Comparison of ENCODE assay signal across 21 cellular contexts in genomic region chr15:31062310-31062964, GRCh38. TPM values are rescaled to one million over a fixed set of nuclear protein-coding genes. Genes with fewer than 3 reads are reported as not detected.
A peak's percentile ranks its signal among the peaks of the same experiment; 100 is the strongest.
DNase-seq lines count a peak whose midpoint lies in the region; ATAC-seq and TF ChIP-seq lines count a peak whose summit lies in the region.
"Had no signal": no experiment of that assay in that cellular context is flagged by ENCODE, and none has a peak within 500 bp of the region (broad histone marks: within the 10 kb centered on the region; RNA-seq: fewer than 3 reads in every experiment).

No MANE protein-coding gene starts in this region.

- H3K79me2 ChIP-seq in SK-N-SH (ENCODE audit: insufficient read depth) = no peaks in the 10 kb centered on the region

- H3K9me2 ChIP-seq in SK-N-SH = no peaks in the 10 kb centered on the region

- H2AK5ac ChIP-seq in mesenchymal stem cell (ENCODE audit: low read length, severe bottlenecking) = no peak overlapping the region

- ATAC-seq in GM19023 (IDR thresholded peaks at IDR 0.05; ENCODE audit: unreplicated experiment) (peak; percentile 88), HG03439 (IDR thresholded peaks at IDR 0.05; ENCODE audit: unreplicated experiment) (no peak), HG02884 (IDR thresholded peaks at IDR 0.05; ENCODE audit: unreplicated experiment) (no peak), lower lobe of right lung (no peak)

- no peak overlapping the region for H3K23ac ChIP-seq in mesenchymal stem cell (ENCODE audit: low read length in 2 of 2)

- H3K4me1 ChIP-seq in SK-N-SH (ENCODE audit: control insufficient read depth in 1 of 2, insufficient read depth in 2 of 2, low read depth in 1 of 2, low read length in 1 of 2) (peaks cover 0 to 6% of the 10 kb centered on the region in 2 experiments; a peak in 1 of 4 replicates), mesenchymal stem cell (ENCODE audit: control insufficient read depth, insufficient read depth, low read depth, low read length) (peaks cover 3% of the 10 kb centered on the region), lower lobe of right lung (no peaks in the 10 kb centered on the region)
- H3K4me1 ChIP-seq: colonic mucosa, neural progenitor cell had no signal

- no peaks in the 10 kb centered on the region for H3F3A ChIP-seq in SK-N-SH (replicated peaks; ENCODE audit: insufficient read depth)

- H3K9me3 ChIP-seq in SK-N-SH (no peaks in the 10 kb centered on the region), mesenchymal stem cell (ENCODE audit: control insufficient read depth, low read length) (no peaks in the 10 kb centered on the region), lower lobe of right lung (no peaks in the 10 kb centered on the region)
- H3K9me3 ChIP-seq: colonic mucosa had no signal

- no peak for TF ChIP-seq EP300 in SK-N-SH (IDR thresholded peaks at IDR 0.05; ENCODE audit: borderline replicate concordance in 1 of 2, low read depth in 1 of 2, low read length in 1 of 2)

- no peak overlapping the region for H4K91ac ChIP-seq in mesenchymal stem cell (ENCODE audit: low read length)

- H3K27ac ChIP-seq in SK-N-SH (ENCODE audit: low read depth in 2 of 2, low read length in 1 of 2) (peak overlapping the region in 1 of 2 experiments; percentile 34; a peak in 1 of 4 replicates), mesenchymal stem cell (ENCODE audit: low read length, poor library complexity, severe bottlenecking) (no peak overlapping the region), lower lobe of right lung (no peak overlapping the region)
- H3K27ac ChIP-seq: colonic mucosa, KMS-11, neural progenitor cell had no signal

- H3K18ac ChIP-seq in mesenchymal stem cell (ENCODE audit: low read depth in 1 of 2, low read length in 2 of 2) = no peak overlapping the region

- no peak overlapping the region for H3K4ac ChIP-seq in mesenchymal stem cell (ENCODE audit: low read depth in 1 of 2, low read length in 2 of 2)

- no peak overlapping the region for H2BK5ac ChIP-seq in mesenchymal stem cell (ENCODE audit: low read depth, low read length, poor library complexity, severe bottlenecking)

- H4K8ac ChIP-seq in mesenchymal stem cell (ENCODE audit: low read length) = no peak overlapping the region

- H2AFZ ChIP-seq in SK-N-SH (ENCODE audit: low read depth) (peak overlapping the region; percentile 12; the same call in 1 of the 2 replicates), mesenchymal stem cell (ENCODE audit: low read depth, low read length) (no peak overlapping the region)
- H2AFZ ChIP-seq: neural progenitor cell had no signal

- no peaks in the 10 kb centered on the region for H4K20me1 ChIP-seq in SK-N-SH (ENCODE audit: insufficient read depth)

- H3K4me2 ChIP-seq in SK-N-SH = no peak overlapping the region
- H3K4me2 ChIP-seq in mesenchymal stem cell (ENCODE audit: low read length, poor library complexity, severe bottlenecking) = no peak overlapping the region
- H3K4me2 ChIP-seq: KMS-11, neural progenitor cell had no signal

- TF ChIP-seq CTCF in AG10803 (conservative IDR thresholded peaks at IDR 0.05; ENCODE audit: low read length) (no peak), SK-N-SH (IDR thresholded peaks at IDR 0.05) (no peak), lower lobe of right lung (IDR thresholded peaks at IDR 0.05) (no peak)

- H3K9ac ChIP-seq in SK-N-SH = no peak overlapping the region
- peak overlapping the region; percentile 14 for H3K9ac ChIP-seq in mesenchymal stem cell (ENCODE audit: low read length)
- H3K9ac ChIP-seq: KMS-11, neural progenitor cell had no signal

- no peaks in the 10 kb centered on the region for H3K36me3 ChIP-seq in SK-N-SH (replicated peaks in 1 of 2; ENCODE audit: control insufficient read depth in 1 of 2, insufficient read depth in 2 of 2, low read length in 1 of 2)
- H3K36me3 ChIP-seq in mesenchymal stem cell (ENCODE audit: control insufficient read depth in 1 of 2, insufficient read depth in 2 of 2, low read depth in 1 of 2, low read length in 2 of 2) = no peaks in the 10 kb centered on the region
- no peaks in the 10 kb centered on the region for H3K36me3 ChIP-seq in lower lobe of right lung
- H3K36me3 ChIP-seq: colonic mucosa, neural progenitor cell had no signal

- H3K14ac ChIP-seq in mesenchymal stem cell (ENCODE audit: low read length in 2 of 2) = no peak overlapping the region

- no peaks in the 10 kb centered on the region for H3K79me1 ChIP-seq in mesenchymal stem cell (replicated peaks; ENCODE audit: low read length, poor library complexity, severe bottlenecking)

- no peak for TF ChIP-seq RAD21 in SK-N-SH (IDR thresholded peaks at IDR 0.05; ENCODE audit: low read length)

- no peak overlapping the region for H2BK120ac ChIP-seq in mesenchymal stem cell (ENCODE audit: low read depth, low read length)

- H2BK12ac ChIP-seq in mesenchymal stem cell (ENCODE audit: low read length in 2 of 2) = no peak overlapping the region

- no peak overlapping the region for H2BK15ac ChIP-seq in mesenchymal stem cell (ENCODE audit: low read depth, poor library complexity, severe bottlenecking)

- 41% methylated on average over 5 of the region's 5 CpGs for WGBS in SK-N-SH (ENCODE audit: low lambda C conversion rate)
- WGBS in mesenchymal stem cell = 83% methylated on average over 5 of the region's 5 CpGs

- POLR2A ChIA-PET in SK-N-SH (lab: Yijun Ruan, JAX) = no interaction called here

- intact Hi-C loops in lower lobe of right lung (cut with DNase I) = no loop called here

- H3K27me3 ChIP-seq in SK-N-SH (ENCODE audit: insufficient read depth) (no peaks in the 10 kb centered on the region), mesenchymal stem cell (ENCODE audit: control insufficient read depth in 1 of 2, insufficient read depth in 1 of 2, low read length in 2 of 2) (peaks cover 0 to 42% of the 10 kb centered on the region in 2 experiments), lower lobe of right lung (ENCODE audit: low read depth) (no peaks in the 10 kb centered on the region)
- H3K27me3 ChIP-seq: colonic mucosa, neural progenitor cell had no signal

- DNase-seq in AG10803 (ENCODE audit: low read depth) (peak; percentile 86), SK-N-SH (no peak), mesenchymal stem cell (no peak), lower lobe of right lung (no peak), C1 segment of cervical spinal cord (lab: John Stamatoyannopoulos, UW) (no peak)
- DNase-seq: activated CD4-positive, alpha-beta T cell treated with anti-CD3 and anti-CD28 coated beads, Interleukin-2, amount 50 U/mL, for 1 hour; activated naive CD4-positive, alpha-beta T cell treated with anti-CD3 and anti-CD28 coated beads, Interleukin-2, amount 10 ng/mL, durations not matched to agents 7 days and 5 days; activated T-cell treated with anti-CD3 and anti-CD28 coated beads for 4 hours; colonic mucosa; GF-D8; islet precursor cell; NCI-H1105; NCI-H345; stimulated activated CD4-positive, alpha-beta T cell treated with anti-CD3 and anti-CD28 coated beads, Interleukin-1b, Interleukin-23, amount 100 ng/mL, for 48 hours had no signal

- H3K4me3 ChIP-seq in AG10803 (ENCODE audit: low read length) = peak overlapping the region; percentile 26
- H3K4me3 ChIP-seq in SK-N-SH (ENCODE audit: low read depth in 2 of 2, low read length in 1 of 2) = no peak overlapping the region
- peak overlapping the region in 1 of 2 experiments; percentile 60 for H3K4me3 ChIP-seq in mesenchymal stem cell (ENCODE audit: insufficient read depth in 1 of 2, low read depth in 1 of 2, low read length in 2 of 2)
- no peak overlapping the region for H3K4me3 ChIP-seq in lower lobe of right lung
- H3K4me3 ChIP-seq: colonic mucosa, neural progenitor cell had no signal

- CTCF ChIA-PET in SK-N-SH (lab: Yijun Ruan, JAX) = interaction anchor here (1.2 kb wide), 1 partner anchor 21 kb away, joined by 3 read pairs; no protein-coding TSS in a partner anchor

TF ChIP-seq in SK-N-SH, 30 proteins besides CTCF, POLR2A, EP300 and RAD21:
- no peak for TF ChIP-seq YY1 (IDR thresholded peaks at IDR 0.05; ENCODE audit: low read depth)
- no peak for TF ChIP-seq MAX (IDR thresholded peaks at IDR 0.05; ENCODE audit: low read depth)
- no peak for TF ChIP-seq GABPA (IDR thresholded peaks at IDR 0.05; ENCODE audit: low read depth)
- TF ChIP-seq TCF12 (IDR thresholded peaks at IDR 0.05) = 0 out of 2 replicates have a peak, but pooled peaks have one; percentile 20
- TF ChIP-seq NFIC (IDR thresholded peaks at IDR 0.05; ENCODE audit: borderline replicate concordance) = no peak

RNA-seq across cellular contexts. Expression of gene TRPM1, which starts 39.1 kb away (rescaled TPM):
- not detected in 2 replicates for polyA plus RNA-seq in SK-N-SH (2012; rRNA removed)
- 0.10 TPM in 1 of 2 replicates, not detected in the other for polyA plus RNA-seq in SK-N-SH (2012; cell fraction: cytosol; rRNA removed)
- polyA plus RNA-seq in SK-N-SH (2012; cell fraction: nucleus; rRNA removed) = 0.12 TPM in 1 of 2 replicates, not detected in the other
- not detected for polyA plus RNA-seq in mesenchymal stem cell (2013, experiment 1 of 2)
- polyA plus RNA-seq in mesenchymal stem cell (2013, experiment 2 of 2) = not detected
- not detected for total RNA-seq in lower lobe of right lung
- total RNA-seq: colonic mucosa, epithelial cell of proximal tubule, temporal lobe had no signal
